17 cellular contexts compared by ENCODE assay signal in genomic region chr12:214005-214736, GRCh38. TPM values are rescaled to one million over a fixed set of nuclear protein-coding genes. Genes with fewer than 3 reads are reported as not detected.
DNase-seq lines count a peak whose midpoint lies in the region; ATAC-seq, FAIRE-seq and TF ChIP-seq lines count a peak whose summit lies in the region.
"Had no signal": no experiment of that assay in that cellular context is flagged by ENCODE, and none has a peak within 500 bp of the region (broad histone marks: within the 10 kb centered on the region; RNA-seq: fewer than 3 reads in every experiment).

TSS of gene SLC6A12 (minus strand) at chr12:214157. CDS start at chr12:209986, 4,171 bp downstream.

- in situ Hi-C loops in mammary epithelial cell (cut with MboI; ENCODE audit: low sequenced_read_pairs in 2 of 2): no loop called here

- CTCF ChIA-PET in MCF 10A (lab: Yijun Ruan, JAX) (interaction anchor here (0.6 kb wide), 1 partner anchor 57 kb away, joined by 3 read pairs; no protein-coding TSS in a partner anchor), mammary epithelial cell (lab: Charles Lee; ENCODE audit: low non-redundant PET) (no interaction called here)

- 69% methylated on average over 11 of the region's 13 CpGs for WGBS in mammary epithelial cell (ENCODE audit: low coverage, missing lambda C conversion rate)
- WGBS in upper lobe of left lung, 2 donors: 34 to 36% methylated on average over 11 to 13 of the region's 13 CpGs

- no peaks in the 10 kb centered on the region for H4K20me1 ChIP-seq in mammary epithelial cell (ENCODE audit: insufficient read depth, low read length)

- no peaks in the 10 kb centered on the region for H3K36me3 ChIP-seq in mammary epithelial cell (ENCODE audit: insufficient read depth, low read length)
- H3K36me3 ChIP-seq in bronchial epithelial cell (ENCODE audit: control insufficient read depth, insufficient read depth, low read length): no peaks in the 10 kb centered on the region
- no peaks in the 10 kb centered on the region for H3K36me3 ChIP-seq in upper lobe of left lung

- H3K36me3 Mint-ChIP-seq in MCF 10A (ENCODE audit: insufficient read depth, unreplicated experiment) (no peaks in the 10 kb centered on the region), memory B cell (peaks cover 4% of the 10 kb centered on the region)

- H3K4me1 ChIP-seq in mammary epithelial cell (ENCODE audit: insufficient read depth, low read length) (no peaks in the 10 kb centered on the region), upper lobe of left lung (peaks cover 12 to 23% (median 16%) of the 10 kb centered on the region in 4 donors)

- TF ChIP-seq POLR2A in upper lobe of left lung (IDR thresholded peaks at IDR 0.05): peak in 1 of 4 donors; percentile 12

- TF ChIP-seq CTCF in MCF 10A (IDR thresholded peaks at IDR 0.05; ENCODE audit: unreplicated experiment) (no peak), mammary epithelial cell (conservative IDR thresholded peaks at IDR 0.05 in 1 of 2, IDR thresholded peaks at IDR 0.05 in 1 of 2; ENCODE audit: extremely low read depth in 1 of 2, insufficient read depth in 1 of 2, low read depth in 1 of 2, low read length in 2 of 2) (no peak), bronchial epithelial cell (IDR thresholded peaks at IDR 0.05; ENCODE audit: insufficient read depth, low read length, severe bottlenecking) (no peak), upper lobe of left lung (IDR thresholded peaks at IDR 0.05) (no peak)

- DNase-seq in MCF 10A (ENCODE audit: unreplicated experiment) (peak; percentile 13), mammary epithelial cell (no peak), bronchial epithelial cell (ENCODE audit: low read depth) (peak; percentile 14), memory B cell (ENCODE audit: low spot score in 2 of 2) (no peak), upper lobe of left lung (peak in 1 of 2 donors; percentile 34), retina (no peak), NCI-H526 treated with DMSO at 0.1 percent for 48 hours (lab: John Stamatoyannopoulos, UW) (no peak)
- DNase-seq: activated CD8-positive, alpha-beta memory T cell treated with anti-CD3 and anti-CD28 coated beads, Interleukin-2, amount 50 U/mL, for 4 hours; activated naive CD8-positive, alpha-beta T cell treated with anti-CD3 and anti-CD28 coated beads, Interleukin-2, amount 50 U/mL, for 24 hours; DMS79 treated with DMSO at 0.1 percent for 48 hours; effector CD8-positive, alpha-beta T cell; NCI-H2171 had no signal

- intact Hi-C loops in MCF 10A (cut with micrococcal nuclease): no loop called here
- intact Hi-C loops in mammary epithelial cell (cut with micrococcal nuclease): no loop called here

- H3K4me1 Mint-ChIP-seq in MCF 10A (ENCODE audit: insufficient read depth, unreplicated experiment): peaks cover 6% of the 10 kb centered on the region
- peaks cover 9% of the 10 kb centered on the region for H3K4me1 Mint-ChIP-seq in memory B cell

- no peak within 1 kb of the TSS for H2AFZ ChIP-seq in mammary epithelial cell (ENCODE audit: low read depth, low read length)

- H3K9me3 ChIP-seq in mammary epithelial cell (replicated peaks; ENCODE audit: insufficient read depth, low read length) (no peaks in the 10 kb centered on the region), upper lobe of left lung (no peaks in the 10 kb centered on the region)

- no peak for FAIRE-seq in bronchial epithelial cell (lab: Jason Lieb, UNC)
- FAIRE-seq: A204.1 had no signal

- H3K4me2 ChIP-seq in mammary epithelial cell (ENCODE audit: insufficient read depth, low read depth, low read length): no peak within 1 kb of the TSS
- H3K4me2 ChIP-seq: KMS-11 had no signal

- H3K4me3 ChIP-seq in mammary epithelial cell (replicated peaks in 1 of 3; ENCODE audit: insufficient read depth in 1 of 3, low read depth in 2 of 3, low read length in 3 of 3) (no peak within 1 kb of the TSS), bronchial epithelial cell (ENCODE audit: low read depth, low read length) (no peak within 1 kb of the TSS), upper lobe of left lung (peak within 1 kb of the TSS in 3 of 4 donors; percentile 10 to 34 (median 21))

- dilution Hi-C loops in mammary epithelial cell (cut with HindIII; ENCODE audit: low sequenced_read_pairs): no loop called here

- H3K27me3 Mint-ChIP-seq in MCF 10A (ENCODE audit: insufficient read depth, unreplicated experiment): peaks cover 57% of the 10 kb centered on the region
- peaks cover 40% of the 10 kb centered on the region for H3K27me3 Mint-ChIP-seq in memory B cell

- H3K27ac ChIP-seq in mammary epithelial cell (ENCODE audit: insufficient read depth, low read depth, low read length) (no peak within 1 kb of the TSS), upper lobe of left lung (peak within 1 kb of the TSS in 1 of 4 donors; percentile 72)
- H3K27ac ChIP-seq: KMS-11 had no signal

- H3K9ac ChIP-seq in mammary epithelial cell (ENCODE audit: insufficient read depth, low read length): no peak within 1 kb of the TSS
- H3K9ac ChIP-seq: KMS-11 had no signal

- peaks cover 2% of the 10 kb centered on the region for H3K27me3 ChIP-seq in mammary epithelial cell (ENCODE audit: insufficient read depth, low read length)
- peaks cover 9% of the 10 kb centered on the region for H3K27me3 ChIP-seq in bronchial epithelial cell (ENCODE audit: control insufficient read depth, insufficient read depth, low read length)
- H3K27me3 ChIP-seq in upper lobe of left lung: no peaks in the 10 kb centered on the region

- H3K4me3 Mint-ChIP-seq in MCF 10A (ENCODE audit: unreplicated experiment) (no peak within 1 kb of the TSS), memory B cell (peak within 1 kb of the TSS; percentile 12)
- H3K4me3 Mint-ChIP-seq: activated naive CD8-positive, alpha-beta T cell treated with anti-CD3 and anti-CD28 coated beads, Interleukin-2, amount 50 U/mL, for 24 hours had no signal

- H3K79me2 ChIP-seq in mammary epithelial cell (ENCODE audit: insufficient read depth, low read length): no peaks in the 10 kb centered on the region

- peaks cover 7% of the 10 kb centered on the region for H3K9me3 Mint-ChIP-seq in MCF 10A (ENCODE audit: unreplicated experiment)
- peaks cover 3% of the 10 kb centered on the region for H3K9me3 Mint-ChIP-seq in memory B cell
- H3K9me3 Mint-ChIP-seq: activated naive CD8-positive, alpha-beta T cell treated with anti-CD3 and anti-CD28 coated beads, Interleukin-2, amount 50 U/mL, for 24 hours had no signal

- ATAC-seq in memory B cell (ENCODE audit: low read depth) (no peak), upper lobe of left lung (ENCODE audit: low FRiP score in 2 of 2) (peak in 1 of 2 donors; percentile 45), GM18517 (IDR thresholded peaks at IDR 0.05; ENCODE audit: unreplicated experiment) (no peak)
- ATAC-seq: activated naive CD8-positive, alpha-beta T cell treated with anti-CD3 and anti-CD28 coated beads, Interleukin-2, amount 50 U/mL, for 24 hours had no signal

- no peak for TF ChIP-seq EP300 in upper lobe of left lung (IDR thresholded peaks at IDR 0.05)

- peak within 1 kb of the TSS; percentile 11 for H3K27ac Mint-ChIP-seq in MCF 10A (ENCODE audit: low read depth, unreplicated experiment)
- H3K27ac Mint-ChIP-seq in memory B cell: no peak within 1 kb of the TSS
- H3K27ac Mint-ChIP-seq: activated naive CD8-positive, alpha-beta T cell treated with anti-CD3 and anti-CD28 coated beads, Interleukin-2, amount 50 U/mL, for 24 hours had no signal

- POLR2A ChIA-PET in MCF 10A (lab: Yijun Ruan, JAX): no interaction called here

- no TSS peak for BruUV-seq in MCF 10A (replicated peaks; lab: Mats Ljungman, UMichigan)
- BruUV-seq in mammary epithelial cell (replicated peaks; lab: Mats Ljungman, UMichigan): no TSS peak

RNA-seq across cellular contexts. Expression of gene SLC6A12, which starts in this region (rescaled TPM):
- total RNA-seq in MCF 10A (2022) (not detected in 2 replicates), mammary epithelial cell (under 1 TPM in 1 of 2 donors, not detected in 1; 0.17 TPM), bronchial epithelial cell (0.26 TPM in 1 of 2 replicates, not detected in the other), upper lobe of left lung (10 to 100 TPM in 1 of 6 donors, 1 to 10 TPM in 5; 2.4 to 11.2 (median 7.0) TPM)
- polyA plus RNA-seq in mammary epithelial cell: not detected
- not detected for polyA minus RNA-seq in mammary epithelial cell
- total RNA-seq: pulmonary artery endothelial cell, RPMI7951 had no signal

Comparison
In these comparisons a context has a peak if more than half of its experiments do, and no peak if none do; other contexts are left out.
1. Peak in DNase-seq in MCF 10A; RNA of the gene not detected or under 1 TPM.
2. Peak in DNase-seq in bronchial epithelial cell; RNA of the gene not detected or under 1 TPM.
3. H3K4me3 ChIP-seq: peak in upper lobe of left lung (3 of 4); none in mammary epithelial cell (0 of 3) and bronchial epithelial cell (single experiment).